21 cellular contexts compared by ENCODE assay signal in genomic region chr12:116915326-116915725, GRCh38. TPM values are rescaled to one million over a fixed set of nuclear protein-coding genes. Genes with fewer than 3 reads are reported as not detected.
"Had no signal": no experiment of that assay in that cellular context is flagged by ENCODE, and none has a peak within 500 bp of the region (broad histone marks: within the 10 kb centered on the region; RNA-seq: fewer than 3 reads in every experiment).

No MANE protein-coding gene starts in this region.

- H3K27ac Mint-ChIP-seq: activated CD8-positive, alpha-beta memory T cell treated with anti-CD3 and anti-CD28 coated beads, Interleukin-2, amount 10 ng/mL, durations not matched to agents 7 days and 5 days; activated CD8-positive, alpha-beta T cell treated with anti-CD3 and anti-CD28 coated beads for 36 hours; activated naive CD4-positive, alpha-beta T cell treated with anti-CD3 and anti-CD28 coated beads, Interleukin-2, amount 50 U/mL, for 24 hours had no signal

- H3K9me3 ChIP-seq: body of pancreas, left ventricle myocardium inferior, sigmoid colon, tibial artery had no signal

- FAIRE-seq: endometrium, urothelium cell line had no signal

- H3K27ac ChIP-seq: body of pancreas, cardiac muscle cell, left ventricle myocardium inferior, sigmoid colon, tibial artery had no signal

- ATAC-seq: activated CD8-positive, alpha-beta memory T cell treated with anti-CD3 and anti-CD28 coated beads, Interleukin-2, amount 10 ng/mL, durations not matched to agents 7 days and 5 days; activated CD8-positive, alpha-beta T cell treated with anti-CD3 and anti-CD28 coated beads for 36 hours; body of pancreas had no signal

- H3K27me3 ChIP-seq: body of pancreas, cardiac muscle cell, sigmoid colon, tibial artery had no signal

- H3K36me3 ChIP-seq: cardiac muscle cell, left ventricle myocardium inferior, tibial artery had no signal

- DNase-seq: activated CD4-positive, alpha-beta T cell treated with anti-CD3 and anti-CD28 coated beads for 48 hours; activated CD8-positive, alpha-beta memory T cell treated with anti-CD3 and anti-CD28 coated beads, Interleukin-2, amount 10 ng/mL, durations not matched to agents 7 days and 5 days; activated CD8-positive, alpha-beta T cell treated with anti-CD3 and anti-CD28 coated beads for 36 hours; activated gamma-delta T cell treated with Interleukin-2 at 50 U/mL for 16 hours; activated T-cell treated with anti-CD3 and anti-CD28 coated beads for 4 hours; anterior cingulate cortex; body of pancreas; erythroblast; foreskin melanocyte; left ventricle myocardium inferior; posterior cingulate gyrus; sigmoid colon; stimulated activated CD4-positive, alpha-beta T cell treated with anti-CD3 and anti-CD28 coated beads, Interleukin-15, amount 100 ng/mL, for 24 hours; stimulated activated naive CD4-positive, alpha-beta T cell treated with Interleukin-2 at 50 U/mL for 16 hours; tibial artery had no signal

- H3K4me2 ChIP-seq: smooth muscle cell had no signal

- H3K4me3 ChIP-seq: body of pancreas, cardiac muscle cell, left ventricle myocardium inferior, sigmoid colon, smooth muscle cell, tibial artery had no signal

- H3K27me3 Mint-ChIP-seq: activated CD8-positive, alpha-beta T cell treated with anti-CD3 and anti-CD28 coated beads for 36 hours; activated naive CD4-positive, alpha-beta T cell treated with anti-CD3 and anti-CD28 coated beads, Interleukin-2, amount 50 U/mL, for 24 hours had no signal

- H3K9me3 Mint-ChIP-seq: activated naive CD4-positive, alpha-beta T cell treated with anti-CD3 and anti-CD28 coated beads, Interleukin-2, amount 50 U/mL, for 24 hours had no signal

- H3K4me3 Mint-ChIP-seq: activated CD8-positive, alpha-beta memory T cell treated with anti-CD3 and anti-CD28 coated beads, Interleukin-2, amount 10 ng/mL, durations not matched to agents 7 days and 5 days; activated CD8-positive, alpha-beta T cell treated with anti-CD3 and anti-CD28 coated beads for 36 hours; activated naive CD4-positive, alpha-beta T cell treated with anti-CD3 and anti-CD28 coated beads, Interleukin-2, amount 50 U/mL, for 24 hours had no signal

RNA-seq across cellular contexts. Expression of gene HRK, which starts 34.1 kb away (rescaled TPM):
- total RNA-seq: activated CD8-positive, alpha-beta memory T cell treated with anti-CD3 and anti-CD28 coated beads, Interleukin-2, amount 10 ng/mL, durations not matched to agents 7 days and 5 days; activated CD8-positive, alpha-beta T cell treated with anti-CD3 and anti-CD28 coated beads for 36 hours; body of pancreas; cardiac muscle cell; T-helper 2 cell treated with Interferon-gamma antibody and Interleukin-4, amounts not matched to agents 100 ng/mL and 5 ng/mL, for 36 hours had no signal
- polyA plus RNA-seq: smooth muscle cell had no signal
